In the genomic region with DNA sequence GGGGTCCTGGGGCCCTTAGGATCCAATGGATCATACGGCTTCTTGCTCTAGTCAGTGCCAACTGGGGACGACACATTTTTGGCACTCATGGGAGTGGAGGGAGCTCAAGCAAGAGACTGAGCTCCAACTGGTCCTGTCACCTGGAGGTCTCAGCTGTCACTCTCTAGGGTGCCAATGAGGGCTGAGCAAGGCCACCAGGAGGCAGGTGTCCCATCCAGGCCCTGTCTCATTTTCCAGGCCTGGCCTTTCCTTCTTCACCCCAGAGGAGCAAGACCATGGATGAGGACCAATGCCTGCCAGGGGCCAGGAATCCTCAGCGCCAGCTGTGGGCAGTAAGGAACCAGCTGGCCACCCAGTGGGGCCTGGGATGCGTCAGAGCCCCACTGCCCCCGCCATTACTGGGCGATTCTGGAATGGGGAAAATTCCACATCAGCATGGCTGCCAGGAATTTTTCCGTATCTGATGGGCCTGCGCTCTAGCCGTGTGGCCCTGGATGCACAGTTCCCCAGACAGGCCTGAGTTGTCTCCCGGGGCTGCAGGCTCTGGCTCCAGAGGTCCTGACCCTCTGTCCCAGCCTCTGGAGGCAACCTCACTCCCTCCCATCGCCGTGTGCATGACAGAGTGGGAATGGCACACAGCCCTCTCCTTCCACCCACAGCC, we compare ENCODE assay signal across 9 cellular contexts. TPM values are rescaled to one million over a fixed set of nuclear protein-coding genes. Genes with fewer than 3 reads are reported as not detected.
DNase-seq lines count a peak whose midpoint lies in the region; ATAC-seq and TF ChIP-seq lines count a peak whose summit lies in the region.
"Had no signal": no experiment of that assay in that cellular context is flagged by ENCODE, and none has a peak within 500 bp of the region (broad histone marks: within the 10 kb centered on the region; RNA-seq: fewer than 3 reads in every experiment).

No MANE protein-coding gene starts in this region.

- H3K27ac ChIP-seq in body of pancreas: peak overlapping the region; percentile 63 to 84 (median 82)
- peak overlapping the region; percentile 98 for H3K27ac ChIP-seq in layer of hippocampus (ENCODE audit: low read depth, low read length)
- peak overlapping the region; percentile 82 to 88 (median 85) for H3K27ac ChIP-seq in stomach
- no peak overlapping the region for H3K27ac ChIP-seq in left lung

- ATAC-seq in body of pancreas (peak; percentile 65), left lung (no peak), HG02970 (IDR thresholded peaks at IDR 0.05; ENCODE audit: low FRiP score, unreplicated experiment) (no peak)
- no peak for ATAC-seq in natural killer cell treated with Interleukin-12 subunit alpha and Interleukin-12 subunit beta and Interleukin-15 and Interleukin-18, amount 100 ng/mL, for 72 hours

- 20 to 28% methylated on average over 5 to 12 of the region's 12 CpGs for WGBS in body of pancreas, 2 donors
- WGBS in stomach, 5 donors: 26 to 55% (median 32%) methylated on average over 10 to 12 of the region's 12 CpGs

- H3K27me3 ChIP-seq in body of pancreas: no peaks in the 10 kb centered on the region
- no peaks in the 10 kb centered on the region for H3K27me3 ChIP-seq in layer of hippocampus (ENCODE audit: control insufficient read depth, insufficient read depth, low read length)
- no peaks in the 10 kb centered on the region for H3K27me3 ChIP-seq in stomach
- peaks cover 0 to 16% of the 10 kb centered on the region in 2 donors for H3K27me3 ChIP-seq in left lung

- H3K27me3 Mint-ChIP-seq in natural killer cell treated with Interleukin-12 subunit alpha and Interleukin-12 subunit beta and Interleukin-15 and Interleukin-18, amount 100 ng/mL, for 72 hours: no peaks in the 10 kb centered on the region

- TF ChIP-seq EP300 in stomach (IDR thresholded peaks at IDR 0.05): no peak

- H3K4me1 ChIP-seq in body of pancreas (peaks cover 43% of the 10 kb centered on the region), stomach (peaks cover 45 to 49% (median 47%) of the 10 kb centered on the region in 4 donors), left lung (peaks cover 0 to 21% of the 10 kb centered on the region in 2 donors)

- peak in 3 of 7 experiments; percentile 15 to 34 (median 32) for TF ChIP-seq CTCF in body of pancreas (IDR thresholded peaks at IDR 0.05)
- TF ChIP-seq CTCF in stomach (IDR thresholded peaks at IDR 0.05): peak in 1 of 7 experiments; percentile 10
- TF ChIP-seq CTCF in left lung (IDR thresholded peaks at IDR 0.05): no peak

- H3K36me3 Mint-ChIP-seq in natural killer cell treated with Interleukin-12 subunit alpha and Interleukin-12 subunit beta and Interleukin-15 and Interleukin-18, amount 100 ng/mL, for 72 hours: peaks cover 9% of the 10 kb centered on the region

- H3K9me3 Mint-ChIP-seq in natural killer cell treated with Interleukin-12 subunit alpha and Interleukin-12 subunit beta and Interleukin-15 and Interleukin-18, amount 100 ng/mL, for 72 hours: no peaks in the 10 kb centered on the region

- H3K4me3 ChIP-seq in body of pancreas: no peak overlapping the region
- peak overlapping the region; percentile 37 to 55 (median 45) for H3K4me3 ChIP-seq in stomach
- H3K4me3 ChIP-seq in left lung: no peak overlapping the region

- TF ChIP-seq POLR2A in body of pancreas (IDR thresholded peaks at IDR 0.05): peak in 2 of 3 donors; percentile 26 to 35
- TF ChIP-seq POLR2A in stomach (IDR thresholded peaks at IDR 0.05): no peak

- no peak overlapping the region for H3K4me3 Mint-ChIP-seq in natural killer cell treated with Interleukin-12 subunit alpha and Interleukin-12 subunit beta and Interleukin-15 and Interleukin-18, amount 100 ng/mL, for 72 hours

- DNase-seq in HCEC 1CT (peak; percentile 68), body of pancreas (peak; percentile 66 to 79 (median 72)), stomach (peak; percentile 75), left lung (no peak), NCI-H446 treated with DMSO at 0.1 percent for 48 hours (lab: John Stamatoyannopoulos, UW) (no peak)
- DNase-seq in natural killer cell treated with Interleukin-12 subunit alpha and Interleukin-12 subunit beta and Interleukin-15 and Interleukin-18, amount 100 ng/mL, for 72 hours (ENCODE audit: low spot score): no peak
- DNase-seq: NCI-H1092 treated with DMSO at 0.1 percent for 48 hours had no signal

- no peaks in the 10 kb centered on the region for H3K4me1 Mint-ChIP-seq in natural killer cell treated with Interleukin-12 subunit alpha and Interleukin-12 subunit beta and Interleukin-15 and Interleukin-18, amount 100 ng/mL, for 72 hours (ENCODE audit: low read depth in 2 of 2)

- no peak overlapping the region for H3K27ac Mint-ChIP-seq in natural killer cell treated with Interleukin-12 subunit alpha and Interleukin-12 subunit beta and Interleukin-15 and Interleukin-18, amount 100 ng/mL, for 72 hours

- intact Hi-C loops in body of pancreas (cut with DNase I) (no loop called here), stomach (cut with DNase I; ENCODE audit: low total_unique reads) (no loop called here), left lung (cut with DNase I) (no loop called here)

- H3K36me3 ChIP-seq in body of pancreas (replicated peaks in 1 of 2; ENCODE audit: insufficient read depth in 1 of 2, low read depth in 2 of 2): peaks cover 18 to 23% of the 10 kb centered on the region in 2 donors
- peaks cover 39 to 50% (median 49%) of the 10 kb centered on the region in 4 donors for H3K36me3 ChIP-seq in stomach
- H3K36me3 ChIP-seq in left lung: peaks cover 5 to 51% of the 10 kb centered on the region in 2 donors

- H3K9me3 ChIP-seq in body of pancreas (no peaks in the 10 kb centered on the region), stomach (no peaks in the 10 kb centered on the region), left lung (no peaks in the 10 kb centered on the region)

RNA-seq across cellular contexts. Expression of a gene that starts 0.7 kb away (rescaled TPM):
- total RNA-seq in body of pancreas (10 to 100 TPM in 1 of 2 donors, 1 to 10 TPM in 1; 3.4 to 13.8 TPM), stomach (10 to 100 TPM in 2 of 5 donors, 1 to 10 TPM in 2, under 1 TPM in 1; 0.87 to 48.4 (median 3.5) TPM), left lung (1 to 10 TPM; 1.8 to 4.6 TPM)
- polyA plus RNA-seq in stomach: 1 to 10 TPM; 2.9 to 8.9 (median 4.0) TPM
- not detected for total RNA-seq in natural killer cell treated with Interleukin-12 subunit alpha and Interleukin-12 subunit beta and Interleukin-15 and Interleukin-18, amount 100 ng/mL, for 72 hours

RNA-seq across cellular contexts. Expression of a gene that starts 16.6 kb away (rescaled TPM):
- total RNA-seq in body of pancreas (10 to 100 TPM; 45.5 to 50.1 TPM), stomach (10 to 100 TPM; 22.8 to 94.5 (median 38.7) TPM), left lung (10 to 100 TPM; 45.2 to 67.7 TPM)
- polyA plus RNA-seq in stomach: 10 to 100 TPM; 46.2 to 63.1 (median 48.0) TPM
- 100 to 1,000 TPM in 1 of 2 donors, 10 to 100 TPM in 1; 94.5 to 173 TPM for total RNA-seq in natural killer cell treated with Interleukin-12 subunit alpha and Interleukin-12 subunit beta and Interleukin-15 and Interleukin-18, amount 100 ng/mL, for 72 hours

RNA-seq across cellular contexts. Expression of a gene that starts 28.6 kb away (rescaled TPM):
- total RNA-seq in body of pancreas (1 to 10 TPM in 1 of 2 donors, under 1 TPM in 1; 0.99 to 2.1 TPM), stomach (under 1 TPM in 1 of 5 donors, not detected in 4; 0.58 TPM), left lung (1 to 10 TPM; 4.0 to 9.1 TPM)
- 1 to 10 TPM in 1 of 3 donors, under 1 TPM in 2; 0.68 to 1.4 (median 1.00) TPM for polyA plus RNA-seq in stomach
- total RNA-seq in natural killer cell treated with Interleukin-12 subunit alpha and Interleukin-12 subunit beta and Interleukin-15 and Interleukin-18, amount 100 ng/mL, for 72 hours: not detected

RNA-seq across cellular contexts. Expression of a gene that starts 31.8 kb away (rescaled TPM):
- total RNA-seq in body of pancreas (10 to 100 TPM; 14.8 to 16.3 TPM), stomach (10 to 100 TPM in 2 of 5 donors, 1 to 10 TPM in 3; 1.4 to 16.3 (median 2.3) TPM), left lung (10 to 100 TPM; 48.0 to 57.6 TPM)
- 10 to 100 TPM in 1 of 3 donors, 1 to 10 TPM in 2; 4.1 to 10.1 (median 4.3) TPM for polyA plus RNA-seq in stomach
- total RNA-seq in natural killer cell treated with Interleukin-12 subunit alpha and Interleukin-12 subunit beta and Interleukin-15 and Interleukin-18, amount 100 ng/mL, for 72 hours: under 1 TPM in 1 of 2 donors, not detected in 1; 0.19 TPM

Comparison
In these comparisons a context has a peak if more than half of its experiments do, and no peak if none do; other contexts are left out.
1. DNase-seq: peak in HCEC 1CT (single experiment), body of pancreas (4 of 4) and stomach (single experiment); none in left lung (0 of 2), natural killer cell treated with Interleukin-12 subunit alpha and Interleukin-12 subunit beta and Interleukin-15 and Interleukin-18, amount 100 ng/mL, for 72 hours (single experiment) and NCI-H446 treated with DMSO at 0.1 percent for 48 hours (single experiment).
2. H3K27ac ChIP-seq: peak in body of pancreas (4 of 4), layer of hippocampus (single experiment) and stomach (5 of 5); none in left lung (0 of 2).
3. H3K4me3 ChIP-seq: peak in stomach (4 of 4); none in body of pancreas (0 of 2) and left lung (0 of 2).
4. POLR2A ChIP-seq: peak in body of pancreas (2 of 3); none in stomach (0 of 4).